Comparison of ENCODE assay signal across 8 cellular contexts in the genomic region with DNA sequence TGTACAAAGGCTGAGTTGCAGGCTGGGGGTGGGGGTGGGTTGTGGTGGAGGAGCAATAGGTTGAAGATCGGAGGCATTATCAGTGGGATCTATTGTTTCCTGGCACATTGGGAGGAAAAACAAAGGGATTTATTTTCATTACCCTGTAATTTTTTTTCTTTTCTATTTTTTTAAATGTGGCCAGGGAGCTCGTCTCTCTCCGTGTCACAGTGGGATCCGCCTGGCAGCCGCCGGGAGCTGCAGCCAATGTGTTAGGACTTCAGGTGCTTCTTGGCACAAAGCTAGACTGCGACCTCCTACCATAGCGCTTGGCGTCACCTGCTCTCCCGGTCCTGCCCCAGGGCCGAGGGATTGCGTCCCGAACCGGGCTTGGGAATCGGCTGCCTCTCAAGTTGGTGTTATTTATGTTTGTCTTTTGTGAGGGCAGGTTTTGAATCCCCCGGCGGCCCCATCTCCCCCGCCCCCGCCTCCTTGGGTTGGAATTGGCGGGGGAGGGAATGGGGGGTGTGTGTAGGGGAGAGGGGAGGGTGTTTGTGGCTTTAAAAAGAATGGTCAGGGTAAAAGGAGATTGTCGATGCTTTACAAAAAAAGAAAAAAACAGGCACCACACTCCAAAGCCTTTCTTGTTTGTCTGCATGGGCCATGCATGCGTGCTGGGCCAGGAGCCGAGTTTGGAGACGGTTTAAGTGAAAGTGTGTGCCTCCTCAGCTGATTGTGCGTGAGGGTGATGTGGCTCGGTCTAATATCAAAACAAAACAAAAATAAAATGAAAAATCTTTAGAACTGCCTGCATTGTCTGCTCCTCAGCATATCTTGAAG. TPM values are rescaled to one million over a fixed set of nuclear protein-coding genes. Genes with fewer than 3 reads are reported as not detected.
DNase-seq lines count a peak whose midpoint lies in the region; ATAC-seq and TF ChIP-seq lines count a peak whose summit lies in the region.

No MANE protein-coding gene starts in this region.

- H3K27ac Mint-ChIP-seq in neural progenitor cell = peak overlapping the region; percentile 99

- H3K4me1 ChIP-seq in HUES6 (ENCODE audit: control insufficient read depth, insufficient read depth, low read length) (peaks cover 41% of the 10 kb centered on the region), neural progenitor cell (peaks cover 46% of the 10 kb centered on the region)

- H2AFZ ChIP-seq in neural progenitor cell (replicated peaks) = peak overlapping the region; percentile 59

- H3K27me3 ChIP-seq in BJ (ENCODE audit: control insufficient read depth, insufficient read depth, low read length) (no peaks in the 10 kb centered on the region), HUES6 (ENCODE audit: control insufficient read depth, insufficient read depth, low read length) (no peaks in the 10 kb centered on the region), neural progenitor cell (no peaks in the 10 kb centered on the region)

- no peaks in the 10 kb centered on the region for H3K9me3 Mint-ChIP-seq in neural progenitor cell

- H3K4me3 ChIP-seq in BJ (ENCODE audit: low read depth, low read length) = peak overlapping the region; percentile 44
- H3K4me3 ChIP-seq in HUES6 (ENCODE audit: low read depth, low read length) = peak overlapping the region; percentile 61
- peak overlapping the region; percentile 63 for H3K4me3 ChIP-seq in neural progenitor cell

- peaks cover 44% of the 10 kb centered on the region for H3K4me1 Mint-ChIP-seq in neural progenitor cell

- H3K27me3 Mint-ChIP-seq in neural progenitor cell (ENCODE audit: insufficient read depth, low read depth) = peaks cover 2% of the 10 kb centered on the region

- H3K79me2 ChIP-seq in neural progenitor cell (ENCODE audit: low read depth) = peaks cover 47% of the 10 kb centered on the region

- H3K4me3 Mint-ChIP-seq in neural progenitor cell = peak overlapping the region; percentile 93

- H3K36me3 Mint-ChIP-seq in neural progenitor cell = peaks cover 23% of the 10 kb centered on the region

- H3K36me3 ChIP-seq in BJ (ENCODE audit: control insufficient read depth, insufficient read depth, low read length) (no peaks in the 10 kb centered on the region), HUES6 (ENCODE audit: control insufficient read depth, insufficient read depth, low read length) (no peaks in the 10 kb centered on the region), neural progenitor cell (no peaks in the 10 kb centered on the region)

- no peak for DNase-seq in BJ (ENCODE audit: low read depth)
- peak; percentile 90 for DNase-seq in SW480 (ENCODE audit: low spot score)
- peak; percentile 60 for DNase-seq in Right ventricle myocardium inferior (ENCODE audit: missing footprints)
- DNase-seq in neural progenitor cell (ENCODE audit: low spot score) = peak; percentile 83
- DNase-seq in UCSD-AML1 (lab: John Stamatoyannopoulos, UW; ENCODE audit: unreplicated experiment) = no peak
- DNase-seq in activated CD4-positive, CD25-positive, alpha-beta regulatory T cell (lab: John Stamatoyannopoulos, UW) = no peak

- TF ChIP-seq CTCF in BJ (IDR thresholded peaks at IDR 0.05; ENCODE audit: insufficient read depth, low read depth, low read length) (no peak), neural progenitor cell (IDR thresholded peaks at IDR 0.05) (no peak)

- peak overlapping the region; percentile 98 for H3K4me2 ChIP-seq in neural progenitor cell

- peaks cover 45% of the 10 kb centered on the region for H3F3A ChIP-seq in neural progenitor cell (ENCODE audit: low read depth)

- H4K20me1 ChIP-seq in neural progenitor cell (ENCODE audit: low read depth) = no peaks in the 10 kb centered on the region

- H3K27ac ChIP-seq in HUES6 (ENCODE audit: low read depth, low read length) (peak overlapping the region; percentile 12; the same call in 1 of the 2 replicates), neural progenitor cell (peak overlapping the region; percentile 93)

- POLR2A ChIA-PET in BJ (lab: Charles Lee) = no interaction called here

- intact Hi-C loops in Right ventricle myocardium inferior (cut with DNase I) = loop anchor here (5.0 to 10.0 kb wide), 2 partner anchors 139 to 286 kb away; no protein-coding TSS in a partner anchor

- H3K9ac ChIP-seq in HUES6 (ENCODE audit: low read length) = peak overlapping the region; percentile 67
- peak overlapping the region; percentile 50 for H3K9ac ChIP-seq in neural progenitor cell

- CTCF ChIA-PET in BJ (lab: Yijun Ruan, JAX) = no interaction called here

- ATAC-seq in Right ventricle myocardium inferior (peak; percentile 37), GM21367 (IDR thresholded peaks at IDR 0.05; ENCODE audit: unreplicated experiment) (no peak)

- H3K9me3 ChIP-seq in HUES6 (ENCODE audit: control insufficient read depth, insufficient read depth, low read depth, low read length) = no peaks in the 10 kb centered on the region
- no peaks in the 10 kb centered on the region for H3K9me3 ChIP-seq in neural progenitor cell (ENCODE audit: low read depth)

RNA-seq across cellular contexts. Expression of a gene that starts 1.0 kb away (rescaled TPM):
- polyA plus RNA-seq in BJ (2011; rRNA removed) = 0.09 and 0.16 TPM in 2 replicates
- 0.10 and 0.14 TPM in 2 replicates for polyA minus RNA-seq in BJ (2011; rRNA and poly(A)+ RNA removed)
- total RNA-seq in Right ventricle myocardium inferior (21.9 TPM), neural progenitor cell (ENCODE audit: low replicate concordance) (40.7 and 45.4 TPM in 2 replicates)

Comparison
In these comparisons a context has a peak if more than half of its experiments do, and no peak if none do; other contexts are left out.
1. DNase-seq: peak in SW480 (single experiment), Right ventricle myocardium inferior (single experiment) and neural progenitor cell (single experiment); none in BJ (single experiment), UCSD-AML1 (single experiment) and activated CD4-positive, CD25-positive, alpha-beta regulatory T cell (0 of 4).
2. Peak in every context shown above with its lines, with median percentiles within 50 percentile points of each other: H3K4me3 ChIP-seq.